ENCODE assay signal across 1 cellular context in genomic region chr11:14644396-14645246, GRCh38.
A peak's percentile ranks its signal among the peaks of the same experiment; 100 is the strongest.
TF ChIP-seq lines count a peak whose summit lies in the region.

No MANE protein-coding gene starts in this region.

TF ChIP-seq in K562, 482 proteins besides CTCF, POLR2A, EP300 and RAD21 (continued from another document and continues in another):
- TF ChIP-seq SMAD4 (CRISPR knock-in tag; conservative IDR thresholded peaks at IDR 0.05) (no peak), MAFG (tag; conservative IDR thresholded peaks at IDR 0.05) (no peak), SMARCA5 (IDR thresholded peaks at IDR 0.05) (no peak), MITF (IDR thresholded peaks at IDR 0.05) (0 out of 2 replicates have a peak, but pooled peaks have one; percentile 2), PTRF (tag; IDR thresholded peaks at IDR 0.05) (no peak), MTA3 (IDR thresholded peaks at IDR 0.05; ENCODE audit: borderline replicate concordance) (peak; percentile 46; the same call in 1 of the 2 replicates), NR1H2 (CRISPR knock-in tag; IDR thresholded peaks at IDR 0.05) (peak; percentile 4; the same call in 1 of the 2 replicates), NRF1 (conservative IDR thresholded peaks at IDR 0.05 in 1 of 2, IDR thresholded peaks at IDR 0.05 in 1 of 2) (peak; percentile 71 to 76), CREB3L1 (IDR thresholded peaks at IDR 0.05; ENCODE audit: borderline replicate concordance, low read depth) (no peak), ZNF253 (CRISPR knock-in tag; conservative IDR thresholded peaks at IDR 0.05) (no peak), POLR2H (tag; IDR thresholded peaks at IDR 0.05; ENCODE audit: low read depth) (no peak), CBX2 (IDR thresholded peaks at IDR 0.05; ENCODE audit: insufficient read depth, low read length, poor library complexity, severe bottlenecking) (no peak), ZBTB5 (IDR thresholded peaks at IDR 0.05) (no peak), ZNF324 (CRISPR knock-in tag; IDR thresholded peaks at IDR 0.05) (no peak), RBM17 (IDR thresholded peaks at IDR 0.05; ENCODE audit: borderline replicate concordance, low read depth, low read length) (no peak), CTBP1 (IDR thresholded peaks at IDR 0.05; ENCODE audit: borderline replicate concordance) (0 out of 2 replicates have a peak, but pooled peaks have one; percentile 6), MBD2 (IDR thresholded peaks at IDR 0.05; ENCODE audit: borderline replicate concordance, low read depth) (no peak), EP400 (IDR thresholded peaks at IDR 0.05) (no peak), SNAPC5 (CRISPR knock-in tag; IDR thresholded peaks at IDR 0.05) (no peak), ARHGAP35 (IDR thresholded peaks at IDR 0.05; ENCODE audit: partially characterized antibody) (no peak), CHCHD3 (CRISPR knock-in tag; IDR thresholded peaks at IDR 0.05) (no peak), TBL1XR1 (IDR thresholded peaks at IDR 0.05; ENCODE audit: low read length in 2 of 2) (no peak), ZC3H4 (CRISPR knock-in tag; IDR thresholded peaks at IDR 0.05; ENCODE audit: borderline replicate concordance) (0 out of 2 replicates have a peak, but pooled peaks have one; percentile 59), AFF4 (CRISPR knock-in tag; IDR thresholded peaks at IDR 0.05) (no peak), SAFB2 (IDR thresholded peaks at IDR 0.05; ENCODE audit: borderline replicate concordance, low read depth, low read length, severe bottlenecking) (no peak), MLLT1 (IDR thresholded peaks at IDR 0.05) (0 out of 4 replicates have a peak, but pooled peaks of 1 of the 2 experiments have one; percentile 35), E2F6 (IDR thresholded peaks at IDR 0.05; ENCODE audit: borderline replicate concordance in 1 of 2, extremely low read depth in 1 of 2, insufficient read depth in 1 of 2, insufficient read length in 1 of 2, low read depth in 1 of 2, low read length in 1 of 2, poor library complexity in 1 of 2, severe bottlenecking in 1 of 2) (peak in 1 of 2 experiments; percentile 7), NFRKB (IDR thresholded peaks at IDR 0.05; ENCODE audit: low read depth) (no peak), RFX1 (IDR thresholded peaks at IDR 0.05) (peak; percentile 43; the same call in 1 of the 2 replicates), RBM34 (IDR thresholded peaks at IDR 0.05; ENCODE audit: borderline replicate concordance, insufficient read depth, low read length) (no peak), PHF8 (IDR thresholded peaks at IDR 0.05; ENCODE audit: borderline replicate concordance, low read length) (no peak), ZNF551 (CRISPR knock-in tag; IDR thresholded peaks at IDR 0.05) (no peak), CBX3 (IDR thresholded peaks at IDR 0.05; ENCODE audit: borderline replicate concordance in 1 of 2, low read length in 2 of 2) (no peak), ZNF282 (CRISPR knock-in tag; IDR thresholded peaks at IDR 0.05) (no peak), E2F4 (CRISPR knock-in tag; IDR thresholded peaks at IDR 0.05; ENCODE audit: low read depth) (no peak), TAF1 (IDR thresholded peaks at IDR 0.05; ENCODE audit: control insufficient read depth, extremely low read depth, insufficient read depth, low read length, severe bottlenecking) (peak; percentile 31), THAP12 (CRISPR knock-in tag; IDR thresholded peaks at IDR 0.05) (no peak), PRMT5 (CRISPR knock-in tag; IDR thresholded peaks at IDR 0.05) (no peak), ZNF740 (CRISPR knock-in tag; IDR thresholded peaks at IDR 0.05) (0 out of 2 replicates have a peak, but pooled peaks have one; percentile 40), ZNF740 (tag; IDR thresholded peaks at IDR 0.05) (0 out of 4 replicates have a peak, but pooled peaks of 1 of the 2 experiments have one; percentile 56), SIN3A (IDR thresholded peaks at IDR 0.05; ENCODE audit: borderline replicate concordance in 2 of 2, control insufficient read depth in 1 of 2, low read depth in 2 of 2, low read length in 2 of 2) (peak in 1 of 2 experiments; percentile 26; a peak in 1 of 4 replicates), MAZ (CRISPR knock-in tag; conservative IDR thresholded peaks at IDR 0.05 in 1 of 2, IDR thresholded peaks at IDR 0.05 in 1 of 2) (0 out of 4 replicates have a peak, but pooled peaks of 1 of the 2 experiments have one; percentile 9), MED1 (CRISPR knock-in tag; IDR thresholded peaks at IDR 0.05; ENCODE audit: borderline replicate concordance) (no peak), FOXP4 (CRISPR knock-in tag; IDR thresholded peaks at IDR 0.05; ENCODE audit: borderline replicate concordance) (peak; percentile 51; the same call in 1 of the 2 replicates), PML (IDR thresholded peaks at IDR 0.05; ENCODE audit: low read length) (no peak), FIP1L1 (IDR thresholded peaks at IDR 0.05; ENCODE audit: low read depth, low read length, poor library complexity, severe bottlenecking) (peak; percentile 33)
